In the genomic region with DNA sequence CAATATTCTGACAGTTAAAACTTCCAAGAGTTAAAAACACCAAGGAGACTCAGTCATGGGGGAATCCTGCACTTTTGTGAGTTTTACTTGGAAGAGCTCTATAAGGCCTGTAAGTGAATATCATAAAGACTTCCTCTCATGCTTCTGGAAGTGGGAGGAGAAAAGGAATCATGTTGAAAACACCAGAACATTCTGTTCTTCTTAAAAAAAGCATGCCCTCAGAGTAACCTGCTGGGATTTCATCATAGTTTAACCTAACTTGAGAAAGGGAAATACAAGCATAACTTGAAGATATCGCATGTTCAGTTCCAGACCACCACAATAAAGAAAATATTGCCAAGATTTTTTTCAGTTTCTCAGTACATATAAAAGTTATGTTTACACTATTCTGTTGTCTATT, we compare ENCODE assay signal across 17 cellular contexts. TPM values are rescaled to one million over a fixed set of nuclear protein-coding genes. Genes with fewer than 3 reads are reported as not detected.
"Had no signal": no experiment of that assay in that cellular context is flagged by ENCODE, and none has a peak within 500 bp of the region (broad histone marks: within the 10 kb centered on the region; RNA-seq: fewer than 3 reads in every experiment).

No MANE protein-coding gene starts in this region.

- H3K4me1 Mint-ChIP-seq: neural progenitor cell; stimulated activated naive B cell treated with anti-CD40 and anti-IgM and Interleukin-4, amounts not matched to agents 10 μg/mL and 1 μg/mL and 100 μg/mL, for 72 hours had no signal

- H3K4me3 ChIP-seq: esophagus squamous epithelium, neural progenitor cell, smooth muscle cell had no signal

- H3K9me3 ChIP-seq: esophagus squamous epithelium had no signal

- ATAC-seq: activated CD4-positive, CD25-positive, alpha-beta regulatory T cell treated with anti-CD3 and anti-CD28 coated beads, Interleukin-2, amount 50 U/mL, for 24 hours; stimulated activated naive B cell treated with anti-CD40 and anti-IgM and Interleukin-4, amounts not matched to agents 10 μg/mL and 1 μg/mL and 100 μg/mL, for 72 hours had no signal

- H3K27me3 Mint-ChIP-seq: activated naive CD8-positive, alpha-beta T cell; activated T-cell treated with anti-CD3 and anti-CD28 coated beads, Interleukin-2, amount 50 U/mL, for 24 hours; stimulated activated naive B cell treated with anti-CD40 and anti-IgM and Interleukin-4, amounts not matched to agents 10 μg/mL and 1 μg/mL and 100 μg/mL, for 72 hours; type B pancreatic cell had no signal

- H3K27ac ChIP-seq: esophagus squamous epithelium, neural progenitor cell, parathyroid adenoma had no signal

- H3K4me3 Mint-ChIP-seq: activated naive CD8-positive, alpha-beta T cell; activated T-cell treated with anti-CD3 and anti-CD28 coated beads, Interleukin-2, amount 50 U/mL, for 24 hours; mesothelial cell of epicardium; neural progenitor cell; stimulated activated naive B cell treated with anti-CD40 and anti-IgM and Interleukin-4, amounts not matched to agents 10 μg/mL and 1 μg/mL and 100 μg/mL, for 72 hours; T-helper 2 cell treated with Interferon-gamma antibody and Interleukin-4, amounts not matched to agents 5 μg/mL and 100 μg/mL, for 36 hours; type B pancreatic cell had no signal

- H3K9me3 Mint-ChIP-seq: activated T-cell treated with anti-CD3 and anti-CD28 coated beads, Interleukin-2, amount 50 U/mL, for 24 hours; T-helper 2 cell treated with Interferon-gamma antibody and Interleukin-4, amounts not matched to agents 5 μg/mL and 100 μg/mL, for 36 hours had no signal

- H3K27me3 ChIP-seq: esophagus squamous epithelium, neural progenitor cell had no signal

- H3K36me3 Mint-ChIP-seq: activated naive CD8-positive, alpha-beta T cell; stimulated activated naive B cell treated with anti-CD40 and anti-IgM and Interleukin-4, amounts not matched to agents 10 μg/mL and 1 μg/mL and 100 μg/mL, for 72 hours had no signal

- DNase-seq: activated effector memory CD4-positive, alpha-beta T cell treated with anti-CD3 and anti-CD28 coated beads, Interleukin-2, amount 50 U/mL, for 16 hours; activated T-cell treated with anti-CD3 and anti-CD28 coated beads, Interleukin-2, amount 50 U/mL, for 24 hours; anterior cingulate cortex; esophagus squamous epithelium; kidney glomerular epithelial cell; retina; SHP77 treated with DMSO at 0.1 percent for 48 hours; stimulated activated naive B cell treated with anti-CD40 and anti-IgM and Interleukin-4, amounts not matched to agents 10 μg/mL and 1 μg/mL and 100 μg/mL, for 72 hours; SW 1271 had no signal

- H3K27ac Mint-ChIP-seq: activated naive CD8-positive, alpha-beta T cell; activated T-cell treated with anti-CD3 and anti-CD28 coated beads, Interleukin-2, amount 50 U/mL, for 24 hours; mesothelial cell of epicardium; neural progenitor cell; stimulated activated naive B cell treated with anti-CD40 and anti-IgM and Interleukin-4, amounts not matched to agents 10 μg/mL and 1 μg/mL and 100 μg/mL, for 72 hours; T-helper 2 cell treated with Interferon-gamma antibody and Interleukin-4, amounts not matched to agents 5 μg/mL and 100 μg/mL, for 36 hours; type B pancreatic cell had no signal

- H3K4me1 ChIP-seq: esophagus squamous epithelium, parathyroid adenoma had no signal

- H3K36me3 ChIP-seq: esophagus squamous epithelium, neural progenitor cell had no signal

RNA-seq across cellular contexts. Expression of a gene that starts 51.9 kb away (rescaled TPM):
- total RNA-seq: esophagus squamous epithelium had no signal
